In genomic region chr12:7798750-7799308, GRCh38 we compare ENCODE assay signal across 17 cellular contexts. TPM values are rescaled to one million over a fixed set of nuclear protein-coding genes. Genes with fewer than 3 reads are reported as not detected.
"Had no signal": no experiment of that assay in that cellular context is flagged by ENCODE, and none has a peak within 500 bp of the region (broad histone marks: within the 10 kb centered on the region; RNA-seq: fewer than 3 reads in every experiment).

No MANE protein-coding gene starts in this region.

RNA-seq across cellular contexts. Expression of gene NANOG, which starts 9.6 kb away (rescaled TPM):
- total RNA-seq: epithelial cell of proximal tubule, left cardiac atrium, left ventricle myocardium superior, occipital lobe had no signal
- polyA plus RNA-seq: foreskin keratinocyte; lung; naive thymus-derived CD4-positive, alpha-beta T cell; neural cell; psoas muscle had no signal

RNA-seq across cellular contexts. Expression of gene NANOGNB, which starts 33.8 kb away (rescaled TPM):
- total RNA-seq: dorsolateral prefrontal cortex; epithelial cell of proximal tubule; esophagus squamous epithelium; foreskin keratinocyte; kidney; left cardiac atrium; left ventricle myocardium superior; lung; naive thymus-derived CD4-positive, alpha-beta T cell; occipital lobe; psoas muscle; right lobe of liver; suprapubic skin; thyroid gland; upper lobe of left lung; vagina had no signal
- polyA plus RNA-seq: foreskin keratinocyte; lung; naive thymus-derived CD4-positive, alpha-beta T cell; neural cell; psoas muscle had no signal

RNA-seq across cellular contexts. Expression of gene CLEC4C, which starts 51.7 kb away (rescaled TPM):
- total RNA-seq: dorsolateral prefrontal cortex, epithelial cell of proximal tubule, esophagus squamous epithelium, foreskin keratinocyte, kidney, left cardiac atrium, left ventricle myocardium superior, occipital lobe, psoas muscle, right lobe of liver, suprapubic skin, thyroid gland, upper lobe of left lung, vagina had no signal
- polyA plus RNA-seq: foreskin keratinocyte; naive thymus-derived CD4-positive, alpha-beta T cell; neural cell; psoas muscle had no signal
